ENCODE assay signal across 9 cellular contexts in genomic region chr12:27383429-27384260, GRCh38. TPM values are rescaled to one million over a fixed set of nuclear protein-coding genes. Genes with fewer than 3 reads are reported as not detected.
A peak's percentile ranks its signal among the peaks of the same experiment; 100 is the strongest.
DNase-seq lines count a peak whose midpoint lies in the region; ATAC-seq and TF ChIP-seq lines count a peak whose summit lies in the region.
"Had no signal": no experiment of that assay in that cellular context is flagged by ENCODE, and none has a peak within 500 bp of the region (broad histone marks: within the 10 kb centered on the region; RNA-seq: fewer than 3 reads in every experiment).

No MANE protein-coding gene starts in this region.

- no CpG with 5 or more reads among the region's 12 CpGs for WGBS in iPS DF 6.9 (ENCODE audit: insufficient coverage, insufficient read length)

- no peak overlapping the region for H3K27ac ChIP-seq in iPS DF 6.9 (ENCODE audit: low read length)

- CTCF ChIA-PET in Calu3 (lab: Charles Lee), result interaction anchor here (0.9 to 1.6 kb wide), 2 partner anchors 52 to 60 kb away, joined by 5 read pairs; no protein-coding TSS in a partner anchor

- no peak overlapping the region for H3K4me3 ChIP-seq in iPS DF 6.9 (ENCODE audit: low read length)

- peak overlapping the region; percentile 48 for H3K27ac Mint-ChIP-seq in Calu3 (ENCODE audit: unreplicated experiment)
- H3K27ac Mint-ChIP-seq: activated naive CD8-positive, alpha-beta T cell had no signal

- H3K9me3 ChIP-seq in iPS DF 6.9 (ENCODE audit: control insufficient read depth, insufficient read depth, low read length), result no peaks in the 10 kb centered on the region; the same call in 1 of the 2 replicates

- no peaks in the 10 kb centered on the region for H3K36me3 ChIP-seq in iPS DF 6.9 (ENCODE audit: control insufficient read depth, insufficient read depth, low read length)

- H3K27me3 ChIP-seq in iPS DF 6.9 (ENCODE audit: control insufficient read depth, insufficient read depth, low read length), result no peaks in the 10 kb centered on the region

- H3K4me1 Mint-ChIP-seq in Calu3 (ENCODE audit: low read depth, unreplicated experiment), result peaks cover 22% of the 10 kb centered on the region

- no peaks in the 10 kb centered on the region for H3K27me3 Mint-ChIP-seq in Calu3 (ENCODE audit: unreplicated experiment)
- H3K27me3 Mint-ChIP-seq: activated naive CD8-positive, alpha-beta T cell had no signal

- no peaks in the 10 kb centered on the region for H3K4me1 ChIP-seq in iPS DF 6.9 (ENCODE audit: control insufficient read depth, insufficient read depth, low read length)

- no peaks in the 10 kb centered on the region for H3K9me3 Mint-ChIP-seq in Calu3 (ENCODE audit: low read depth, unreplicated experiment)

- peak; percentile 83 for TF ChIP-seq CTCF in Calu3 (IDR thresholded peaks at IDR 0.05; ENCODE audit: unreplicated experiment)

- intact Hi-C loops in Calu3 (cut with micrococcal nuclease; ENCODE audit: unreplicated experiment), result loop anchor here (2.0 kb wide), 1 partner anchor 51 kb away; the partner anchor contains the start of gene BMAL2

- BruUV-seq in Calu3 (replicated peaks; lab: Mats Ljungman, UMichigan), result no TSS peak

- no peak overlapping the region for H3K4me3 Mint-ChIP-seq in Calu3 (ENCODE audit: low read depth, unreplicated experiment)
- H3K4me3 Mint-ChIP-seq: activated naive CD8-positive, alpha-beta T cell had no signal

- H3K36me3 Mint-ChIP-seq in Calu3 (ENCODE audit: insufficient read depth, unreplicated experiment), result peaks cover 21% of the 10 kb centered on the region
- H3K36me3 Mint-ChIP-seq: activated naive CD8-positive, alpha-beta T cell had no signal

- no peak for ATAC-seq in HG03097 (IDR thresholded peaks at IDR 0.05; ENCODE audit: low FRiP score, unreplicated experiment)

- peak; percentile 85 for DNase-seq in Calu3
- peak; percentile 77 for DNase-seq in H4 (ENCODE audit: low spot score)
- peak; percentile 13 for DNase-seq in NCI-H1694 treated with DMSO at 0.1 percent for 48 hours (lab: John Stamatoyannopoulos, UW)
- DNase-seq in T-helper 9 cell, result peak; percentile 40
- peak; percentile 86 for DNase-seq in astrocyte of the hippocampus (ENCODE audit: low read depth, low spot score)
- DNase-seq in iPS DF 6.9 (ENCODE audit: low read depth, low spot score), result peak; percentile 70
- DNase-seq in stimulated activated CD4-positive, alpha-beta T cell treated with anti-CD3 and anti-CD28 coated beads, Interleukin-12 subunit alpha, Interleukin-12 subunit beta, amount 100 ng/mL, for 24 hours (ENCODE audit: low read depth in 2 of 2), result peak; percentile 24 to 68

RNA-seq across cellular contexts. Expression of gene BMAL2, which starts 51.0 kb away (rescaled TPM):
- 68.2 and 71.2 TPM in 2 replicates for total RNA-seq in Calu3 (2022)
- 10.7 and 14.7 TPM in 2 replicates for total RNA-seq in H4 (2014; rRNA removed; shearing (Covaris generic))

Comparison
In these comparisons a context has a peak if more than half of its experiments do, and no peak if none do; other contexts are left out.
1. DNase-seq: peak in every context shown above with its lines; median percentile 86 in astrocyte of the hippocampus; 85 in Calu3; 77 in H4; 70 in iPS DF 6.9; 46 in stimulated activated CD4-positive, alpha-beta T cell treated with anti-CD3 and anti-CD28 coated beads, Interleukin-12 subunit alpha, Interleukin-12 subunit beta, amount 100 ng/mL, for 24 hours; 40 in T-helper 9 cell; 13 in NCI-H1694 treated with DMSO at 0.1 percent for 48 hours.